Comparison of ENCODE assay signal across 20 cellular contexts in genomic region chr17:7880076-7880868, GRCh38. TPM values are rescaled to one million over a fixed set of nuclear protein-coding genes. Genes with fewer than 3 reads are reported as not detected.
DNase-seq lines count a peak whose midpoint lies in the region; ATAC-seq, FAIRE-seq and TF ChIP-seq lines count a peak whose summit lies in the region.
"Had no signal": no experiment of that assay in that cellular context is flagged by ENCODE, and none has a peak within 500 bp of the region (broad histone marks: within the 10 kb centered on the region; RNA-seq: fewer than 3 reads in every experiment).

No MANE protein-coding gene starts in this region.

- H3K36me3 ChIP-seq in DOHH2 (ENCODE audit: control insufficient read depth, low read length) (peaks cover 69% of the 10 kb centered on the region), Karpas-422 (ENCODE audit: insufficient read depth, low read length) (peaks cover 11% of the 10 kb centered on the region; the same call in 1 of the 2 replicates), SK-N-MC (ENCODE audit: insufficient read depth, low read length) (peaks cover 11% of the 10 kb centered on the region; the same call in 1 of the 2 replicates), HepG2 (replicated peaks in 1 of 2; ENCODE audit: control insufficient read depth in 1 of 2, insufficient read depth in 2 of 2, low read length in 2 of 2) (no peaks in the 10 kb centered on the region)
- peaks cover 0 to 5% (median 4%) of the 10 kb centered on the region in 3 experiments for H3K36me3 ChIP-seq in naive thymus-derived CD4-positive, alpha-beta T cell (ENCODE audit: control insufficient read depth in 2 of 3, insufficient read depth in 3 of 3, low read length in 3 of 3)

- H3K4me3 ChIP-seq in DOHH2 (ENCODE audit: low read length): peak overlapping the region; percentile 75
- H3K4me3 ChIP-seq in Karpas-422 (ENCODE audit: low read length): peak overlapping the region; percentile 61
- no peak overlapping the region for H3K4me3 ChIP-seq in SK-N-MC
- no peak overlapping the region for H3K4me3 ChIP-seq in naive thymus-derived CD4-positive, alpha-beta T cell (ENCODE audit: low read length)
- H3K4me3 ChIP-seq in HepG2 (replicated peaks in 1 of 3; ENCODE audit: insufficient read depth in 1 of 3, low read depth in 2 of 3, low read length in 3 of 3): no peak overlapping the region
- H3K4me3 ChIP-seq: GM23338 had no signal

- intact Hi-C loops in naive thymus-derived CD4-positive, alpha-beta T cell (cut with micrococcal nuclease): loop anchor here in 1 of 2 donors (10.0 kb wide), 1 partner anchor 345 kb away; no protein-coding TSS in a partner anchor
- intact Hi-C loops in HepG2 (cut with micrococcal nuclease; ENCODE audit: unreplicated experiment): no loop called here

- H4K20me1 ChIP-seq in DOHH2 (ENCODE audit: control insufficient read depth, insufficient read depth, low read depth, low read length) (no peaks in the 10 kb centered on the region), Karpas-422 (ENCODE audit: insufficient read depth, low read depth, low read length) (no peaks in the 10 kb centered on the region), HepG2 (ENCODE audit: insufficient read depth, low read length) (no peaks in the 10 kb centered on the region)

- H3K4me2 ChIP-seq in DOHH2 (ENCODE audit: low read length) (peak overlapping the region; percentile 96), Karpas-422 (ENCODE audit: low read depth, low read length, poor library complexity, severe bottlenecking) (peak overlapping the region; percentile 88), HepG2 (ENCODE audit: low read depth, low read length) (no peak overlapping the region)
- H3K4me2 ChIP-seq: GM23338 had no signal

- peaks cover 2 to 19% (median 13%) of the 10 kb centered on the region in 7 donors for H3K4me1 Mint-ChIP-seq in naive thymus-derived CD4-positive, alpha-beta T cell

- H3K27me3 Mint-ChIP-seq in naive thymus-derived CD4-positive, alpha-beta T cell: no peaks in the 10 kb centered on the region
- H3K27me3 Mint-ChIP-seq: activated B cell treated with CpG ODN at 0.5 μM for 24 hours; activated naive CD8-positive, alpha-beta T cell treated with anti-CD3 and anti-CD28 coated beads, Interleukin-2, amount 10 ng/mL, durations not matched to agents 7 days and 5 days had no signal

- H3K9ac ChIP-seq in Karpas-422 (ENCODE audit: low read length): peak overlapping the region; percentile 84
- H3K9ac ChIP-seq in SK-N-MC (ENCODE audit: insufficient read length): peak overlapping the region; percentile 19
- no peak overlapping the region for H3K9ac ChIP-seq in HepG2 (ENCODE audit: insufficient read depth, low read depth, low read length)

- no TSS peak for BruUV-seq in HepG2 (replicated peaks; lab: Mats Ljungman, UMichigan)

- ATAC-seq in naive thymus-derived CD4-positive, alpha-beta T cell: no peak
- ATAC-seq in HepG2 (no peak; the same call in 2 of the 3 replicates), HG03460 (IDR thresholded peaks at IDR 0.05; ENCODE audit: unreplicated experiment) (no peak)
- ATAC-seq in stimulated activated naive CD8-positive, alpha-beta T cell treated with anti-CD3 and anti-CD28 coated beads, Interleukin-15, Interleukin-2, amounts not matched to agents 100 U/mL and 50 U/mL, for 24 hours: no peak
- ATAC-seq: activated T-cell treated with anti-CD3 and anti-CD28 coated beads, Interleukin-2, amount 50 U/mL, for 72 hours; foreskin keratinocyte; GM23338; Panc1 had no signal

- no peak for TF ChIP-seq EP300 in HepG2 (IDR thresholded peaks at IDR 0.05; ENCODE audit: low read depth in 2 of 2, low read length in 2 of 2)
- no peak for TF ChIP-seq EP300 in HepG2 (CRISPR knock-in tag; IDR thresholded peaks at IDR 0.05; ENCODE audit: borderline replicate concordance)

- H2AFZ ChIP-seq in Karpas-422 (ENCODE audit: low read length): no peak overlapping the region
- no peak overlapping the region for H2AFZ ChIP-seq in HepG2 (ENCODE audit: low read length)
- H2AFZ ChIP-seq: GM23338 had no signal

- no peak overlapping the region for H3K4me3 Mint-ChIP-seq in naive thymus-derived CD4-positive, alpha-beta T cell
- H3K4me3 Mint-ChIP-seq: activated B cell treated with CpG ODN at 0.5 μM for 24 hours; activated naive CD8-positive, alpha-beta T cell treated with anti-CD3 and anti-CD28 coated beads, Interleukin-2, amount 10 ng/mL, durations not matched to agents 7 days and 5 days; activated T-cell treated with anti-CD3 and anti-CD28 coated beads, Interleukin-2, amount 50 U/mL, for 72 hours; GM23338 had no signal

- TF ChIP-seq CTCF in DOHH2 (IDR thresholded peaks at IDR 0.05; ENCODE audit: low read depth, low read length, poor library complexity, severe bottlenecking) (no peak), HepG2 (CRISPR knock-in tag; IDR thresholded peaks at IDR 0.05) (no peak)

- H3K79me2 ChIP-seq in DOHH2 (ENCODE audit: control insufficient read depth, low read length): peaks cover 40% of the 10 kb centered on the region
- H3K79me2 ChIP-seq in Karpas-422 (ENCODE audit: low read length): peaks cover 11% of the 10 kb centered on the region
- no peaks in the 10 kb centered on the region for H3K79me2 ChIP-seq in HepG2 (ENCODE audit: insufficient read depth, low read length)

- no peaks in the 10 kb centered on the region for H3K27me3 ChIP-seq in DOHH2 (ENCODE audit: control insufficient read depth, low read length)
- no peaks in the 10 kb centered on the region for H3K27me3 ChIP-seq in Karpas-422 (ENCODE audit: low read length)
- no peaks in the 10 kb centered on the region for H3K27me3 ChIP-seq in naive thymus-derived CD4-positive, alpha-beta T cell (ENCODE audit: control insufficient read depth in 2 of 2, insufficient read depth in 2 of 2, low read length in 2 of 2)
- peaks cover 1 to 5% of the 10 kb centered on the region in 2 experiments; a peak in 1 of 5 replicates for H3K27me3 ChIP-seq in HepG2 (ENCODE audit: control insufficient read depth in 1 of 2, insufficient read depth in 2 of 2, low read length in 2 of 2)
- H3K27me3 ChIP-seq: foreskin keratinocyte had no signal

- POLR2A ChIA-PET in naive thymus-derived CD4-positive, alpha-beta T cell (lab: Charles Lee): interaction anchor here (0.5 to 1.2 kb wide), 3 partner anchors 9 to 13 kb away, joined by 3 read pairs; no protein-coding TSS in a partner anchor
- POLR2A ChIA-PET in HepG2 (lab: Yijun Ruan, JAX): no interaction called here

- H3K9me3 Mint-ChIP-seq in naive thymus-derived CD4-positive, alpha-beta T cell: no peaks in the 10 kb centered on the region
- H3K9me3 Mint-ChIP-seq: activated B cell treated with CpG ODN at 0.5 μM for 24 hours; activated naive CD8-positive, alpha-beta T cell treated with anti-CD3 and anti-CD28 coated beads, Interleukin-2, amount 10 ng/mL, durations not matched to agents 7 days and 5 days; activated T-cell treated with anti-CD3 and anti-CD28 coated beads, Interleukin-2, amount 50 U/mL, for 72 hours; GM23338 had no signal

- H3K36me3 Mint-ChIP-seq in naive thymus-derived CD4-positive, alpha-beta T cell: peaks cover 0 to 10% (median 6%) of the 10 kb centered on the region in 5 donors

- in situ Hi-C loops in HepG2 (cut with HindIII; ENCODE audit: extremely low pct_ligation_motif_present, low pct_unique_long_range_greater_than_20kb): no loop called here

- H3K4me1 ChIP-seq in DOHH2 (ENCODE audit: control insufficient read depth, low read length) (peaks cover 58% of the 10 kb centered on the region), Karpas-422 (ENCODE audit: low read length) (peaks cover 64% of the 10 kb centered on the region), HepG2 (ENCODE audit: insufficient read depth, low read length) (peaks cover 21% of the 10 kb centered on the region)
- peaks cover 7 to 35% of the 10 kb centered on the region in 2 donors for H3K4me1 ChIP-seq in naive thymus-derived CD4-positive, alpha-beta T cell (ENCODE audit: control insufficient read depth in 2 of 2, insufficient read depth in 2 of 2, low read length in 2 of 2)

- H3K9me3 ChIP-seq in DOHH2 (ENCODE audit: control insufficient read depth, insufficient read depth, low read length): no peaks in the 10 kb centered on the region
- no peaks in the 10 kb centered on the region for H3K9me3 ChIP-seq in Karpas-422 (ENCODE audit: low read length)
- no peaks in the 10 kb centered on the region for H3K9me3 ChIP-seq in SK-N-MC (ENCODE audit: low read depth, low read length)
- H3K9me3 ChIP-seq in naive thymus-derived CD4-positive, alpha-beta T cell (ENCODE audit: control insufficient read depth in 2 of 3, low read length in 3 of 3): no peaks in the 10 kb centered on the region
- no peaks in the 10 kb centered on the region for H3K9me3 ChIP-seq in HepG2 (ENCODE audit: low read length)

- H3K9me2 ChIP-seq in DOHH2 (replicated peaks; ENCODE audit: control insufficient read depth, low read length) (no peaks in the 10 kb centered on the region), Karpas-422 (replicated peaks; ENCODE audit: insufficient read depth, low read length) (no peaks in the 10 kb centered on the region)

- H3K27ac Mint-ChIP-seq in naive thymus-derived CD4-positive, alpha-beta T cell: no peak overlapping the region
- H3K27ac Mint-ChIP-seq: activated B cell treated with CpG ODN at 0.5 μM for 24 hours; activated naive CD8-positive, alpha-beta T cell treated with anti-CD3 and anti-CD28 coated beads, Interleukin-2, amount 10 ng/mL, durations not matched to agents 7 days and 5 days; activated T-cell treated with anti-CD3 and anti-CD28 coated beads, Interleukin-2, amount 50 U/mL, for 72 hours; GM23338 had no signal

- 37% methylated on average over 3 of the region's 3 CpGs for WGBS in HepG2 (ENCODE audit: low lambda C conversion rate)

- CTCF ChIA-PET in naive thymus-derived CD4-positive, alpha-beta T cell (lab: Charles Lee): interaction anchor here (1.0 kb wide), 1 partner anchor 110 kb away, joined by 3 read pairs; no protein-coding TSS in a partner anchor
- CTCF ChIA-PET in HepG2 (lab: Yijun Ruan, JAX; ENCODE audit: low intra/inter-chr PET ratio, low total read pairs): no interaction called here

- no peak for TF ChIP-seq POLR2A in HepG2 (IDR thresholded peaks at IDR 0.05; ENCODE audit: insufficient read depth in 1 of 2, low read depth in 2 of 2, low read length in 2 of 2)

- no peak for FAIRE-seq in HepG2 (lab: Jason Lieb, UNC)
- FAIRE-seq: G401.6, GM12892 had no signal

- H3F3A ChIP-seq in DOHH2 (ENCODE audit: control insufficient read depth, insufficient read depth): peaks cover 40% of the 10 kb centered on the region

- DNase-seq in Karpas-422: no peak
- DNase-seq in SK-N-MC (ENCODE audit: low read depth, low spot score): no peak
- DNase-seq in naive thymus-derived CD4-positive, alpha-beta T cell: no peak
- no peak for DNase-seq in HepG2 (ENCODE audit: low spot score)
- DNase-seq in GM03348 (ENCODE audit: low spot score): no peak
- DNase-seq in stimulated activated naive CD8-positive, alpha-beta T cell treated with anti-CD3 and anti-CD28 coated beads, Interleukin-15, Interleukin-2, amounts not matched to agents 100 U/mL and 50 U/mL, for 24 hours: no peak
- DNase-seq: activated B cell treated with CpG ODN at 0.5 μM for 24 hours; activated naive CD8-positive, alpha-beta T cell treated with anti-CD3 and anti-CD28 coated beads, Interleukin-2, amount 10 ng/mL, durations not matched to agents 7 days and 5 days; activated T-cell treated with anti-CD3 and anti-CD28 coated beads, Interleukin-2, amount 50 U/mL, for 72 hours; dermis blood vessel endothelial cell; foreskin keratinocyte; kidney glomerular epithelial cell; NCI-H187 had no signal

- peak overlapping the region; percentile 87 for H3K27ac ChIP-seq in DOHH2 (ENCODE audit: low read depth, low read length)
- peak overlapping the region; percentile 99 for H3K27ac ChIP-seq in Karpas-422 (ENCODE audit: low read length)
- H3K27ac ChIP-seq in SK-N-MC: no peak overlapping the region
- peak overlapping the region; percentile 60 for H3K27ac ChIP-seq in naive thymus-derived CD4-positive, alpha-beta T cell (ENCODE audit: low read depth, low read length)
- no peak overlapping the region for H3K27ac ChIP-seq in HepG2 (ENCODE audit: extremely low read length, insufficient read depth, low read length)
- H3K27ac ChIP-seq: epithelial cell of prostate, foreskin keratinocyte had no signal

- TF ChIP-seq RAD21 in HepG2 (CRISPR knock-in tag; IDR thresholded peaks at IDR 0.05): no peak

RNA-seq across cellular contexts. Expression of gene CHD3, which starts 8.3 kb away (rescaled TPM):
- total RNA-seq in Karpas-422 (2014; rRNA removed; shearing (Covaris generic); ENCODE audit: low replicate concordance): 191 and 346 TPM in 2 replicates
- 100 to 1,000 TPM; 189 to 417 (median 359) TPM for total RNA-seq in naive thymus-derived CD4-positive, alpha-beta T cell
- polyA plus RNA-seq in naive thymus-derived CD4-positive, alpha-beta T cell: 10 to 100 TPM; 12.7 to 39.3 TPM
- total RNA-seq in HepG2 (2016; rRNA removed; fragmentation: Illumina TruSeq; extraction: Trizol): 3.3 and 3.7 TPM in 2 replicates
- 0.20 and 0.53 TPM in 2 replicates for total RNA-seq in HepG2 (2016; cell fraction: cytosol; rRNA removed; fragmentation: Illumina TruSeq; extraction: Trizol; ENCODE audit: low read depth)
- 1.6 and 3.6 TPM in 2 replicates for total RNA-seq in HepG2 (2016; cell fraction: insoluble cytoplasmic fraction; rRNA removed; fragmentation: Illumina TruSeq; extraction: Trizol)
- total RNA-seq in HepG2 (2016; cell fraction: membrane; rRNA removed; fragmentation: Illumina TruSeq; extraction: Trizol): 1.1 and 3.2 TPM in 2 replicates
- total RNA-seq in HepG2 (2016; cell fraction: nucleus; rRNA removed; fragmentation: Illumina TruSeq; extraction: Trizol): 4.7 and 9.3 TPM in 2 replicates
- 2.7 and 3.3 TPM in 2 replicates for polyA plus RNA-seq in HepG2 (2011; rRNA removed)
- polyA plus RNA-seq in HepG2 (2011; cell fraction: cytosol; rRNA removed): 1.8 and 1.9 TPM in 2 replicates
- polyA plus RNA-seq in HepG2 (2011; cell fraction: nucleus; rRNA removed): 21.5 and 21.6 TPM in 2 replicates
- polyA plus RNA-seq in HepG2 (2012): 6.4 and 10.0 TPM in 2 replicates
- 0.57 and 0.75 TPM in 2 replicates for polyA plus RNA-seq in HepG2 (2016; cell fraction: cytosol; fragmentation: Illumina TruSeq; extraction: Trizol; ENCODE audit: low read depth)
- polyA plus RNA-seq in HepG2 (2016; cell fraction: insoluble cytoplasmic fraction; fragmentation: Illumina TruSeq; extraction: Trizol; ENCODE audit: low read depth): 1.8 and 5.2 TPM in 2 replicates
- 1.1 and 1.3 TPM in 2 replicates for polyA plus RNA-seq in HepG2 (2016; cell fraction: membrane; fragmentation: Illumina TruSeq; extraction: Trizol; ENCODE audit: low read depth)
- 15.5 and 16.4 TPM in 2 replicates for polyA plus RNA-seq in HepG2 (2016; cell fraction: nucleus; fragmentation: Illumina TruSeq; extraction: Trizol; ENCODE audit: insufficient read depth, low read depth)
- 8.0 and 73.1 TPM in 2 replicates for polyA minus RNA-seq in HepG2 (2011; rRNA and poly(A)+ RNA removed; ENCODE audit: low replicate concordance)
- polyA minus RNA-seq in HepG2 (2011; cell fraction: cytosol; rRNA and poly(A)+ RNA removed): 3.3 and 3.9 TPM in 2 replicates
- polyA minus RNA-seq in HepG2 (2011; cell fraction: nucleus; rRNA and poly(A)+ RNA removed): 9.1 and 12.4 TPM in 2 replicates

RNA-seq across cellular contexts. Expression of gene CYB5D1, which starts 22.5 kb away (rescaled TPM):
- 8.5 and 10.9 TPM in 2 replicates for total RNA-seq in Karpas-422 (2014; rRNA removed; shearing (Covaris generic); ENCODE audit: low replicate concordance)
- 10 to 100 TPM in 2 of 5 experiments, 1 to 10 TPM in 3; 8.4 to 14.2 (median 9.5) TPM for total RNA-seq in naive thymus-derived CD4-positive, alpha-beta T cell
- polyA plus RNA-seq in naive thymus-derived CD4-positive, alpha-beta T cell: 1 to 10 TPM; 7.5 to 7.9 TPM
- total RNA-seq in HepG2 (2016; rRNA removed; fragmentation: Illumina TruSeq; extraction: Trizol): 17.0 and 21.4 TPM in 2 replicates
- 1.1 TPM in 2 replicates for total RNA-seq in HepG2 (2016; cell fraction: cytosol; rRNA removed; fragmentation: Illumina TruSeq; extraction: Trizol; ENCODE audit: low read depth)
- total RNA-seq in HepG2 (2016; cell fraction: insoluble cytoplasmic fraction; rRNA removed; fragmentation: Illumina TruSeq; extraction: Trizol): 16.9 and 20.4 TPM in 2 replicates
- 9.5 and 12.3 TPM in 2 replicates for total RNA-seq in HepG2 (2016; cell fraction: membrane; rRNA removed; fragmentation: Illumina TruSeq; extraction: Trizol)
- total RNA-seq in HepG2 (2016; cell fraction: nucleus; rRNA removed; fragmentation: Illumina TruSeq; extraction: Trizol): 9.1 and 10.0 TPM in 2 replicates
- polyA plus RNA-seq in HepG2 (2011; rRNA removed): 7.9 and 8.9 TPM in 2 replicates
- polyA plus RNA-seq in HepG2 (2011; cell fraction: cytosol; rRNA removed): 7.7 and 8.1 TPM in 2 replicates
- polyA plus RNA-seq in HepG2 (2011; cell fraction: nucleus; rRNA removed): 7.1 and 7.3 TPM in 2 replicates
- polyA plus RNA-seq in HepG2 (2012): 5.1 and 7.4 TPM in 2 replicates
- polyA plus RNA-seq in HepG2 (2016; cell fraction: cytosol; fragmentation: Illumina TruSeq; extraction: Trizol; ENCODE audit: low read depth): 1.4 and 1.9 TPM in 2 replicates
- 20.6 and 21.0 TPM in 2 replicates for polyA plus RNA-seq in HepG2 (2016; cell fraction: insoluble cytoplasmic fraction; fragmentation: Illumina TruSeq; extraction: Trizol; ENCODE audit: low read depth)
- 6.2 and 7.1 TPM in 2 replicates for polyA plus RNA-seq in HepG2 (2016; cell fraction: membrane; fragmentation: Illumina TruSeq; extraction: Trizol; ENCODE audit: low read depth)
- 14.1 and 14.8 TPM in 2 replicates for polyA plus RNA-seq in HepG2 (2016; cell fraction: nucleus; fragmentation: Illumina TruSeq; extraction: Trizol; ENCODE audit: insufficient read depth, low read depth)
- polyA minus RNA-seq in HepG2 (2011; rRNA and poly(A)+ RNA removed; ENCODE audit: low replicate concordance): 9.3 and 30.2 TPM in 2 replicates
- 4.3 and 5.6 TPM in 2 replicates for polyA minus RNA-seq in HepG2 (2011; cell fraction: cytosol; rRNA and poly(A)+ RNA removed)
- 4.2 and 6.0 TPM in 2 replicates for polyA minus RNA-seq in HepG2 (2011; cell fraction: nucleus; rRNA and poly(A)+ RNA removed)

RNA-seq across cellular contexts. Expression of gene NAA38, which starts 22.9 kb away (rescaled TPM):
- 313 and 321 TPM in 2 replicates for total RNA-seq in Karpas-422 (2014; rRNA removed; shearing (Covaris generic); ENCODE audit: low replicate concordance)
- 10 to 100 TPM; 22.1 to 63.8 (median 24.9) TPM for total RNA-seq in naive thymus-derived CD4-positive, alpha-beta T cell
- 100 to 1,000 TPM; 113 to 132 TPM for polyA plus RNA-seq in naive thymus-derived CD4-positive, alpha-beta T cell
- 91.6 and 105 TPM in 2 replicates for total RNA-seq in HepG2 (2016; rRNA removed; fragmentation: Illumina TruSeq; extraction: Trizol)
- 62.3 and 74.3 TPM in 2 replicates for total RNA-seq in HepG2 (2016; cell fraction: cytosol; rRNA removed; fragmentation: Illumina TruSeq; extraction: Trizol; ENCODE audit: low read depth)
- total RNA-seq in HepG2 (2016; cell fraction: insoluble cytoplasmic fraction; rRNA removed; fragmentation: Illumina TruSeq; extraction: Trizol): 94.6 and 120 TPM in 2 replicates
- 54.2 and 67.7 TPM in 2 replicates for total RNA-seq in HepG2 (2016; cell fraction: membrane; rRNA removed; fragmentation: Illumina TruSeq; extraction: Trizol)
- 37.3 and 42.0 TPM in 2 replicates for total RNA-seq in HepG2 (2016; cell fraction: nucleus; rRNA removed; fragmentation: Illumina TruSeq; extraction: Trizol)
- polyA plus RNA-seq in HepG2 (2011; rRNA removed): 43.9 and 46.9 TPM in 2 replicates
- polyA plus RNA-seq in HepG2 (2011; cell fraction: cytosol; rRNA removed): 35.2 and 66.3 TPM in 2 replicates
- polyA plus RNA-seq in HepG2 (2011; cell fraction: nucleus; rRNA removed): 36.8 and 49.2 TPM in 2 replicates
- 19.2 and 22.5 TPM in 2 replicates for polyA plus RNA-seq in HepG2 (2012)
- polyA plus RNA-seq in HepG2 (2016; cell fraction: cytosol; fragmentation: Illumina TruSeq; extraction: Trizol; ENCODE audit: low read depth): 53.8 and 75.0 TPM in 2 replicates
- polyA plus RNA-seq in HepG2 (2016; cell fraction: insoluble cytoplasmic fraction; fragmentation: Illumina TruSeq; extraction: Trizol; ENCODE audit: low read depth): 69.5 and 79.8 TPM in 2 replicates
- polyA plus RNA-seq in HepG2 (2016; cell fraction: membrane; fragmentation: Illumina TruSeq; extraction: Trizol; ENCODE audit: low read depth): 39.8 and 49.0 TPM in 2 replicates
- 46.6 and 50.5 TPM in 2 replicates for polyA plus RNA-seq in HepG2 (2016; cell fraction: nucleus; fragmentation: Illumina TruSeq; extraction: Trizol; ENCODE audit: insufficient read depth, low read depth)
- polyA minus RNA-seq in HepG2 (2011; rRNA and poly(A)+ RNA removed; ENCODE audit: low replicate concordance): 21.5 and 58.0 TPM in 2 replicates
- 35.5 and 51.8 TPM in 2 replicates for polyA minus RNA-seq in HepG2 (2011; cell fraction: cytosol; rRNA and poly(A)+ RNA removed)
- polyA minus RNA-seq in HepG2 (2011; cell fraction: nucleus; rRNA and poly(A)+ RNA removed): 13.3 and 23.4 TPM in 2 replicates

RNA-seq across cellular contexts. Expression of gene TMEM88, which starts 25.4 kb away (rescaled TPM):
- total RNA-seq in Karpas-422 (2014; rRNA removed; shearing (Covaris generic); ENCODE audit: low replicate concordance): 0.69 and 1.4 TPM in 2 replicates
- 10 to 100 TPM in 4 of 5 experiments, under 1 TPM in 1; 0.70 to 32.7 (median 11.6) TPM for total RNA-seq in naive thymus-derived CD4-positive, alpha-beta T cell
- polyA plus RNA-seq in naive thymus-derived CD4-positive, alpha-beta T cell: not detected
- 0.31 TPM in 1 of 2 replicates, not detected in the other for total RNA-seq in HepG2 (2016; rRNA removed; fragmentation: Illumina TruSeq; extraction: Trizol)
- not detected in 2 replicates for total RNA-seq in HepG2 (2016; cell fraction: cytosol; rRNA removed; fragmentation: Illumina TruSeq; extraction: Trizol; ENCODE audit: low read depth)
- total RNA-seq in HepG2 (2016; cell fraction: insoluble cytoplasmic fraction; rRNA removed; fragmentation: Illumina TruSeq; extraction: Trizol): 0.19 TPM in 1 of 2 replicates, not detected in the other
- not detected in 2 replicates for total RNA-seq in HepG2 (2016; cell fraction: membrane; rRNA removed; fragmentation: Illumina TruSeq; extraction: Trizol)
- 1.1 TPM in 1 of 2 replicates, not detected in the other for total RNA-seq in HepG2 (2016; cell fraction: nucleus; rRNA removed; fragmentation: Illumina TruSeq; extraction: Trizol)
- polyA plus RNA-seq in HepG2 (2011; rRNA removed): 0.66 and 0.84 TPM in 2 replicates
- 0.08 and 0.43 TPM in 2 replicates for polyA plus RNA-seq in HepG2 (2011; cell fraction: cytosol; rRNA removed)
- polyA plus RNA-seq in HepG2 (2011; cell fraction: nucleus; rRNA removed): 7.3 and 9.6 TPM in 2 replicates
- 0.51 and 1.9 TPM in 2 replicates for polyA plus RNA-seq in HepG2 (2012)
- polyA plus RNA-seq in HepG2 (2016; cell fraction: cytosol; fragmentation: Illumina TruSeq; extraction: Trizol; ENCODE audit: low read depth): 0.26 and 0.33 TPM in 2 replicates
- polyA plus RNA-seq in HepG2 (2016; cell fraction: insoluble cytoplasmic fraction; fragmentation: Illumina TruSeq; extraction: Trizol; ENCODE audit: low read depth): 0.28 and 0.30 TPM in 2 replicates
- polyA plus RNA-seq in HepG2 (2016; cell fraction: membrane; fragmentation: Illumina TruSeq; extraction: Trizol; ENCODE audit: low read depth): 0.23 and 0.27 TPM in 2 replicates
- 4.6 and 6.5 TPM in 2 replicates for polyA plus RNA-seq in HepG2 (2016; cell fraction: nucleus; fragmentation: Illumina TruSeq; extraction: Trizol; ENCODE audit: insufficient read depth, low read depth)
- 0.36 TPM in 1 of 2 replicates, not detected in the other for polyA minus RNA-seq in HepG2 (2011; rRNA and poly(A)+ RNA removed; ENCODE audit: low replicate concordance)
- not detected in 2 replicates for polyA minus RNA-seq in HepG2 (2011; cell fraction: cytosol; rRNA and poly(A)+ RNA removed)
- 1.3 and 2.7 TPM in 2 replicates for polyA minus RNA-seq in HepG2 (2011; cell fraction: nucleus; rRNA and poly(A)+ RNA removed)

RNA-seq across cellular contexts. Expression of gene RNF227, which starts 35.8 kb away (rescaled TPM):
- total RNA-seq in Karpas-422 (2014; rRNA removed; shearing (Covaris generic); ENCODE audit: low replicate concordance): 2.1 and 3.5 TPM in 2 replicates
- 1 to 10 TPM; 2.6 to 8.2 (median 5.5) TPM for total RNA-seq in naive thymus-derived CD4-positive, alpha-beta T cell
- 1 to 10 TPM; 3.2 to 4.9 TPM for polyA plus RNA-seq in naive thymus-derived CD4-positive, alpha-beta T cell
- 0.20 and 0.38 TPM in 2 replicates for total RNA-seq in HepG2 (2016; rRNA removed; fragmentation: Illumina TruSeq; extraction: Trizol)
- 0.10 TPM in 1 of 2 replicates, not detected in the other for total RNA-seq in HepG2 (2016; cell fraction: cytosol; rRNA removed; fragmentation: Illumina TruSeq; extraction: Trizol; ENCODE audit: low read depth)
- 0.37 and 0.41 TPM in 2 replicates for total RNA-seq in HepG2 (2016; cell fraction: insoluble cytoplasmic fraction; rRNA removed; fragmentation: Illumina TruSeq; extraction: Trizol)
- 0.21 and 0.22 TPM in 2 replicates for total RNA-seq in HepG2 (2016; cell fraction: membrane; rRNA removed; fragmentation: Illumina TruSeq; extraction: Trizol)
- total RNA-seq in HepG2 (2016; cell fraction: nucleus; rRNA removed; fragmentation: Illumina TruSeq; extraction: Trizol): 0.22 and 0.56 TPM in 2 replicates
- 0.79 and 0.94 TPM in 2 replicates for polyA plus RNA-seq in HepG2 (2011; rRNA removed)
- 1.7 and 3.4 TPM in 2 replicates for polyA plus RNA-seq in HepG2 (2011; cell fraction: cytosol; rRNA removed)
- polyA plus RNA-seq in HepG2 (2011; cell fraction: nucleus; rRNA removed): 0.79 and 4.8 TPM in 2 replicates
- 0.68 and 0.79 TPM in 2 replicates for polyA plus RNA-seq in HepG2 (2012)
- 0.15 and 0.16 TPM in 2 replicates for polyA plus RNA-seq in HepG2 (2016; cell fraction: cytosol; fragmentation: Illumina TruSeq; extraction: Trizol; ENCODE audit: low read depth)
- polyA plus RNA-seq in HepG2 (2016; cell fraction: insoluble cytoplasmic fraction; fragmentation: Illumina TruSeq; extraction: Trizol; ENCODE audit: low read depth): 0.49 and 0.63 TPM in 2 replicates
- 0.23 and 0.33 TPM in 2 replicates for polyA plus RNA-seq in HepG2 (2016; cell fraction: membrane; fragmentation: Illumina TruSeq; extraction: Trizol; ENCODE audit: low read depth)
- 1.5 and 2.2 TPM in 2 replicates for polyA plus RNA-seq in HepG2 (2016; cell fraction: nucleus; fragmentation: Illumina TruSeq; extraction: Trizol; ENCODE audit: insufficient read depth, low read depth)
- 0.22 and 3.6 TPM in 2 replicates for polyA minus RNA-seq in HepG2 (2011; rRNA and poly(A)+ RNA removed; ENCODE audit: low replicate concordance)
- polyA minus RNA-seq in HepG2 (2011; cell fraction: cytosol; rRNA and poly(A)+ RNA removed): 0.20 and 0.26 TPM in 2 replicates
- 0.25 and 0.64 TPM in 2 replicates for polyA minus RNA-seq in HepG2 (2011; cell fraction: nucleus; rRNA and poly(A)+ RNA removed)

Comparison
In these comparisons a context has a peak if more than half of its experiments do, and no peak if none do; other contexts are left out.
1. H3K27ac ChIP-seq: peak in DOHH2 (single experiment), Karpas-422 (single experiment) and naive thymus-derived CD4-positive, alpha-beta T cell (single experiment); none in SK-N-MC (single experiment) and HepG2 (single experiment).
2. H3K4me3 ChIP-seq: peak in DOHH2 (single experiment) and Karpas-422 (single experiment); none in SK-N-MC (single experiment), naive thymus-derived CD4-positive, alpha-beta T cell (single experiment) and HepG2 (0 of 3).
3. RNA of gene CHD3, which starts 8.3 kb away (total RNA-seq): 189 to 417 TPM in naive thymus-derived CD4-positive, alpha-beta T cell and 191 to 346 TPM in Karpas-422; 0.20 to 9.3 TPM in HepG2; every median in the first group is over 10 times any median in the second.